Comparison of ENCODE assay signal across 23 cellular contexts in the genomic region with DNA sequence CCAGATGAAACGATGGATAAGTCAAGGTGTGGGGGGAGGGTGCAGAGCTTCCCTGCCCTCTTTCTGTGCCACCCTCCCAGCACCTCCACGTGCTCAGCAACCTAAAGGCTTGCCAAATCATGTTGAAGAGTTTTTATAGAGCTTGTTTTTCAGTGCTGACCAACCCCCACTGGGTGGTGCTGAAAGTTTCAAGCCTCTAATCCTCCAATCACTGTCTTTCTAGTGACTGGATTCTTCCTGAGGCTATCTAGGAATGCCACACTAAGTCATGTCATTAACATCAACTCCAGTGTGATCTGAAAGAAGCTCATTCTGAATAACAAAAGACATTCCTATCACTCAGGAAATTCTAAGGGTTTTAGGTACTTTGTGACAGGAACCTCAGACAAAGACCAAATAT.
DNase-seq lines count a peak whose midpoint lies in the region; FAIRE-seq and TF ChIP-seq lines count a peak whose summit lies in the region.
"Had no signal": no experiment of that assay in that cellular context is flagged by ENCODE, and none has a peak within 500 bp of the region (broad histone marks: within the 10 kb centered on the region; RNA-seq: fewer than 3 reads in every experiment).

No MANE protein-coding gene starts in this region.

- H3K4me3 ChIP-seq in HAP-1 (no peak overlapping the region), keratinocyte (ENCODE audit: control insufficient read depth in 2 of 3, extremely low read depth in 1 of 3, insufficient read depth in 2 of 3, low read depth in 1 of 3, low read length in 3 of 3) (no peak overlapping the region), tibial artery (no peak overlapping the region), colonic mucosa (no peak overlapping the region)
- H3K4me3 ChIP-seq: BLaER1, ovary, skin epidermis had no signal

- no peaks in the 10 kb centered on the region for H3K9me1 ChIP-seq in keratinocyte (ENCODE audit: control insufficient read depth, extremely low read depth, insufficient read depth, low read length)

- dilution Hi-C loops in keratinocyte (cut with MboI; ENCODE audit: extremely low pct_ligation_motif_present, low sequenced_read_pairs): no loop called here

- TF ChIP-seq CTCF in RWPE1 (conservative IDR thresholded peaks at IDR 0.05; ENCODE audit: low read depth): no peak
- TF ChIP-seq CTCF in keratinocyte (optimal IDR thresholded peaks at IDR 0.05 in 1 of 3, IDR thresholded peaks at IDR 0.05 in 1 of 3, conservative IDR thresholded peaks at IDR 0.05 in 1 of 3; ENCODE audit: extremely low read depth in 1 of 3, insufficient read depth in 2 of 3, low read length in 3 of 3): no peak
- TF ChIP-seq CTCF in tibial artery (IDR thresholded peaks at IDR 0.05): no peak
- TF ChIP-seq CTCF in colonic mucosa (IDR thresholded peaks at IDR 0.05): no peak

- H3K36me3 ChIP-seq in HAP-1 (replicated peaks) (no peaks in the 10 kb centered on the region), keratinocyte (ENCODE audit: control insufficient read depth in 2 of 2, extremely low read depth in 1 of 2, insufficient read depth in 2 of 2, low read length in 2 of 2) (no peaks in the 10 kb centered on the region), tibial artery (no peaks in the 10 kb centered on the region), colonic mucosa (no peaks in the 10 kb centered on the region)
- H3K36me3 ChIP-seq: BLaER1, ovary had no signal

- H4K20me1 ChIP-seq in keratinocyte (ENCODE audit: control insufficient read depth, extremely low read depth, insufficient read depth, low read length): no peaks in the 10 kb centered on the region
- H4K20me1 ChIP-seq: BLaER1 had no signal

- no peak overlapping the region for H2AFZ ChIP-seq in keratinocyte (ENCODE audit: control insufficient read depth, low read length)

- H3K9me3 ChIP-seq in HAP-1: peaks cover 15% of the 10 kb centered on the region; the same call in 1 of the 2 replicates
- H3K9me3 ChIP-seq in keratinocyte (ENCODE audit: control insufficient read depth, low read depth, low read length): peaks cover 3% of the 10 kb centered on the region
- H3K9me3 ChIP-seq in tibial artery: peaks cover 0 to 6% (median 0%) of the 10 kb centered on the region in 3 donors
- H3K9me3 ChIP-seq in colonic mucosa: no peaks in the 10 kb centered on the region
- H3K9me3 ChIP-seq: ovary had no signal

- intact Hi-C loops in tibial artery (cut with DNase I; ENCODE audit: low total_unique reads): no loop called here
- intact Hi-C loops in colonic mucosa (cut with DNase I): no loop called here

- no peak overlapping the region for H3K27ac ChIP-seq in RWPE1
- no peak overlapping the region for H3K27ac ChIP-seq in epithelial cell of prostate
- no peak overlapping the region for H3K27ac ChIP-seq in keratinocyte (ENCODE audit: control insufficient read depth, insufficient read depth, low read length)
- no peak overlapping the region for H3K27ac ChIP-seq in tibial artery
- H3K27ac ChIP-seq in colonic mucosa: no peak overlapping the region
- H3K27ac ChIP-seq: BLaER1, ovary, skin epidermis had no signal

- CTCF ChIA-PET in RWPE1 (lab: Yijun Ruan, JAX): interaction anchor here (0.6 to 1.1 kb wide), 2 partner anchors 111 to 209 kb away, joined by 3 to 4 read pairs; no protein-coding TSS in a partner anchor

- H3K9ac ChIP-seq in keratinocyte (ENCODE audit: control insufficient read depth, extremely low read depth, insufficient read depth, low read length) (no peak overlapping the region), colonic mucosa (ENCODE audit: low read depth in 2 of 2, low read length in 2 of 2) (no peak overlapping the region)
- H3K9ac ChIP-seq: BLaER1 had no signal

- H3K27me3 ChIP-seq in HAP-1 (ENCODE audit: low read depth) (no peaks in the 10 kb centered on the region), keratinocyte (ENCODE audit: control insufficient read depth, extremely low read depth, insufficient read depth, low read length) (no peaks in the 10 kb centered on the region), tibial artery (no peaks in the 10 kb centered on the region), colonic mucosa (no peaks in the 10 kb centered on the region)
- H3K27me3 ChIP-seq: BLaER1, ovary had no signal

- no peaks in the 10 kb centered on the region for H3K79me2 ChIP-seq in keratinocyte (ENCODE audit: control insufficient read depth, insufficient read depth, low read length)

- POLR2A ChIA-PET in RWPE1 (lab: Yijun Ruan, JAX; ENCODE audit: low non-redundant PET): no interaction called here

- peak; percentile 74 to 95 for DNase-seq in HAP-1 (ENCODE audit: low spot score in 2 of 2)
- peak; percentile 12 for DNase-seq in RWPE1 (ENCODE audit: low spot score)
- DNase-seq in epithelial cell of prostate (ENCODE audit: low read depth, low spot score): peak; percentile 22
- DNase-seq in keratinocyte (ENCODE audit: low read depth, low spot score): peak; percentile 9
- no peak for DNase-seq in stimulated activated CD4-positive, alpha-beta T cell treated with anti-CD3 and anti-CD28 coated beads, Interleukin-1b, Interleukin-23, amount 100 ng/mL, for 48 hours
- no peak for DNase-seq in tibial artery
- DNase-seq in colonic mucosa: no peak
- no peak for DNase-seq in T-helper 9 cell
- DNase-seq: activated CD8-positive, alpha-beta T cell treated with anti-CD3 and anti-CD28 coated beads, Interleukin-2, amount 10 ng/mL, durations not matched to agents 7 days and 5 days; DMS153; effector CD4-positive, alpha-beta T cell; left colon; NCI-H1048; NCI-H2107; NCI-H446 treated with DMSO at 0.1 percent for 48 hours; NCI-H774; ovary; stimulated activated naive B cell treated with anti-CD40 and anti-IgM and Interleukin-4, amounts not matched to agents 10 μg/mL and 1 μg/mL and 100 μg/mL, for 72 hours; substantia nigra; T-helper 2 cell had no signal

- no peak overlapping the region for H3K4me2 ChIP-seq in keratinocyte (ENCODE audit: control insufficient read depth, extremely low read depth, insufficient read depth, low read depth, low read length)
- H3K4me2 ChIP-seq: BLaER1 had no signal

- H3K4me1 ChIP-seq in HAP-1 (peaks cover 15% of the 10 kb centered on the region), keratinocyte (ENCODE audit: control insufficient read depth, extremely low read depth, insufficient read depth, low read length) (peaks cover 4% of the 10 kb centered on the region), tibial artery (no peaks in the 10 kb centered on the region), colonic mucosa (no peaks in the 10 kb centered on the region)
- H3K4me1 ChIP-seq: BLaER1 had no signal

- in situ Hi-C loops in HAP-1 (cut with MboI; ENCODE audit: low sequenced_read_pairs): no loop called here

- no peak for FAIRE-seq in keratinocyte (lab: Jason Lieb, UNC)
- FAIRE-seq: GM12892 had no signal

Comparison
In these comparisons a context has a peak if more than half of its experiments do, and no peak if none do; other contexts are left out.
1. DNase-seq: peak in HAP-1 (2 of 2), RWPE1 (single experiment), epithelial cell of prostate (single experiment) and keratinocyte (single experiment); none in stimulated activated CD4-positive, alpha-beta T cell treated with anti-CD3 and anti-CD28 coated beads, Interleukin-1b, Interleukin-23, amount 100 ng/mL, for 48 hours (single experiment), tibial artery (0 of 2), colonic mucosa (single experiment) and T-helper 9 cell (single experiment).